ENCODE assay signal across 16 cellular contexts in genomic region chr22:35152316-35152715, GRCh38.
DNase-seq lines count a peak whose midpoint lies in the region; ATAC-seq and TF ChIP-seq lines count a peak whose summit lies in the region.
"Had no signal": no experiment of that assay in that cellular context is flagged by ENCODE, and none has a peak within 500 bp of the region (broad histone marks: within the 10 kb centered on the region; RNA-seq: fewer than 3 reads in every experiment).

No MANE protein-coding gene starts in this region.

- H3K36me3 Mint-ChIP-seq in chondrocyte (ENCODE audit: low read depth): no peaks in the 10 kb centered on the region
- H3K36me3 Mint-ChIP-seq: CD4-positive, CD25-positive, alpha-beta regulatory T cell had no signal

- ATAC-seq in upper lobe of right lung: no peak

- H3K27ac ChIP-seq in upper lobe of right lung (no peak overlapping the region), adrenal gland (no peak overlapping the region)
- H3K27ac ChIP-seq: BLaER1 treated with 17β-estradiol and CSF1 and Interleukin-3, amounts not matched to agents 10 nM and 100 nM; GM23248; HL-60 had no signal

- H3K9me3 ChIP-seq in upper lobe of right lung (no peaks in the 10 kb centered on the region), adrenal gland (replicated peaks in 1 of 3) (no peaks in the 10 kb centered on the region)
- H3K9me3 ChIP-seq: BLaER1 treated with 17β-estradiol and CSF1 and Interleukin-3, amounts not matched to agents 10 nM and 100 nM had no signal

- TF ChIP-seq CTCF in chondrocyte (IDR thresholded peaks at IDR 0.05) (no peak), upper lobe of right lung (IDR thresholded peaks at IDR 0.05) (no peak), adrenal gland (IDR thresholded peaks at IDR 0.05) (no peak)

- no peak for TF ChIP-seq POLR2A in adrenal gland (IDR thresholded peaks at IDR 0.05)

- 60 to 78% (median 61%) methylated on average over 8 of the region's 8 CpGs for WGBS in adrenal gland, 4 donors

- no peak overlapping the region for H3K4me3 Mint-ChIP-seq in chondrocyte (ENCODE audit: unreplicated experiment)
- H3K4me3 Mint-ChIP-seq: CD4-positive, CD25-positive, alpha-beta regulatory T cell; HFFc6 had no signal

- peaks cover 19% of the 10 kb centered on the region for H3K27me3 ChIP-seq in upper lobe of right lung
- peaks cover 2% of the 10 kb centered on the region for H3K27me3 ChIP-seq in adrenal gland
- H3K27me3 ChIP-seq: BLaER1 treated with 17β-estradiol and CSF1 and Interleukin-3, amounts not matched to agents 10 nM and 100 nM had no signal

- in situ Hi-C loops in SK-MEL-5 (cut with HindIII; ENCODE audit: low pct_unique_long_range_greater_than_20kb, low sequenced_read_pairs): no loop called here

- intact Hi-C loops in upper lobe of right lung (cut with DNase I) (no loop called here), adrenal gland (cut with DNase I) (no loop called here)

- no peaks in the 10 kb centered on the region for H3K4me1 Mint-ChIP-seq in chondrocyte (ENCODE audit: low read depth)

- H3K27ac Mint-ChIP-seq in chondrocyte (ENCODE audit: unreplicated experiment): no peak overlapping the region
- H3K27ac Mint-ChIP-seq: HFFc6 had no signal

- H3K27me3 Mint-ChIP-seq in chondrocyte (ENCODE audit: low read depth): peaks cover 58% of the 10 kb centered on the region

- H3K36me3 ChIP-seq in upper lobe of right lung (no peaks in the 10 kb centered on the region), adrenal gland (replicated peaks in 1 of 2) (no peaks in the 10 kb centered on the region)
- H3K36me3 ChIP-seq: BLaER1 treated with 17β-estradiol and CSF1 and Interleukin-3, amounts not matched to agents 10 nM and 100 nM had no signal

- no peaks in the 10 kb centered on the region for H3K9me3 Mint-ChIP-seq in chondrocyte (ENCODE audit: low read depth)
- H3K9me3 Mint-ChIP-seq: CD4-positive, CD25-positive, alpha-beta regulatory T cell; HFFc6 had no signal

- H3K4me3 ChIP-seq in upper lobe of right lung (no peak overlapping the region), adrenal gland (no peak overlapping the region)
- H3K4me3 ChIP-seq: BLaER1 treated with 17β-estradiol and CSF1 and Interleukin-3, amounts not matched to agents 10 nM and 100 nM; GM23248 had no signal

- no peaks in the 10 kb centered on the region for H3K4me1 ChIP-seq in upper lobe of right lung
- no peaks in the 10 kb centered on the region for H3K4me1 ChIP-seq in adrenal gland (replicated peaks in 1 of 2)

- DNase-seq in activated effector memory CD4-positive, alpha-beta T cell treated with anti-CD3 and anti-CD28 coated beads, Interleukin-2, amount 50 U/mL, for 16 hours: peak; percentile 28
- DNase-seq in activated effector memory CD4-positive, alpha-beta T cell treated with Interleukin-2 at 50 U/mL for 16 hours: no peak
- DNase-seq in SK-MEL-5 (ENCODE audit: low read depth, low spot score): peak; percentile 16
- DNase-seq in chondrocyte (ENCODE audit: low spot score): peak; percentile 47
- peak; percentile 3 for DNase-seq in upper lobe of right lung
- no peak for DNase-seq in 8988T
- DNase-seq in stimulated activated CD4-positive, alpha-beta T cell treated with anti-CD3 and anti-CD28 coated beads, Interleukin-4, amount 100 ng/mL, for 4 hours: no peak
- no peak for DNase-seq in adrenal gland
- DNase-seq: ACHN; CD4-positive, CD25-positive, alpha-beta regulatory T cell; DMS79; GM23248; HCEC 1CT; HFFc6 had no signal

Comparison
In these comparisons a context has a peak if more than half of its experiments do, and no peak if none do; other contexts are left out.
1. DNase-seq: peak in activated effector memory CD4-positive, alpha-beta T cell treated with anti-CD3 and anti-CD28 coated beads, Interleukin-2, amount 50 U/mL, for 16 hours (single experiment), SK-MEL-5 (single experiment), chondrocyte (single experiment) and upper lobe of right lung (single experiment); none in activated effector memory CD4-positive, alpha-beta T cell treated with Interleukin-2 at 50 U/mL for 16 hours (single experiment), 8988T (single experiment), stimulated activated CD4-positive, alpha-beta T cell treated with anti-CD3 and anti-CD28 coated beads, Interleukin-4, amount 100 ng/mL, for 4 hours (0 of 2) and adrenal gland (0 of 7).